ENCODE assay signal across 8 cellular contexts in the genomic region with DNA sequence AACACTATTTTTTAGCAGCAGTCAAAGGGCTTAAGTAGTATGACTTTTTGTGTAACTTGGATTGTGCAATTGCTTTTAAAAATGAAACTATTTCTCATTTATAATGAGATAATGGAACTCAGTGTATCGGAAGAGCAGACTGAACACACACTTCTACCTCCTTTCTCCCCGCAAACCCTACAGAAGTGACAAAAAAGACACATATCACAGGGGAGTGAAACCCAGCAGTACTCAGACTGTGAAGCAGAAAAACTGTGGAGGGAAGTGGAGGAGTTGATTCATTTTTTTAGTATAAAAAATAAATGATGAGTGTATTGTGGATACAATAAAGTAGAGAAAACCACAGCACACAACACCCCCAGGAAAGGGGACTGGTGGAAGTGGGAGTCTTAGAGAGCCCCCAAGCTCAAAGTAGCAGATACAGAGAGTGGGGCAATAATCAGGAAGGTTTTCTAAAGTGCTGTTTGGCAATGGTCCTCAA. TPM values are rescaled to one million over a fixed set of nuclear protein-coding genes. Genes with fewer than 3 reads are reported as not detected.
DNase-seq lines count a peak whose midpoint lies in the region; ATAC-seq, FAIRE-seq and TF ChIP-seq lines count a peak whose summit lies in the region.

No MANE protein-coding gene starts in this region.

- peak overlapping the region; percentile 32 for H3K4me3 Mint-ChIP-seq in activated T-helper 17 cell treated with anti-CD3 and anti-CD28 coated beads, Interleukin-2, amount 50 U/mL, for 72 hours

- peak overlapping the region; percentile 64 for H3K27ac Mint-ChIP-seq in activated T-helper 17 cell treated with anti-CD3 and anti-CD28 coated beads, Interleukin-2, amount 50 U/mL, for 72 hours

- H3K4me1 ChIP-seq in BLaER1 (peaks cover 88% of the 10 kb centered on the region), right lobe of liver (no peaks in the 10 kb centered on the region)

- peak overlapping the region; percentile 83 for H3K4me2 ChIP-seq in BLaER1

- peak overlapping the region; percentile 29 for H3K4me3 ChIP-seq in BLaER1
- H3K4me3 ChIP-seq in right lobe of liver, result no peak overlapping the region

- peaks cover 36% of the 10 kb centered on the region for H3K4me1 Mint-ChIP-seq in activated T-helper 17 cell treated with anti-CD3 and anti-CD28 coated beads, Interleukin-2, amount 50 U/mL, for 72 hours

- FAIRE-seq in D721Med (lab: Jason Lieb, UNC), result no peak

- intact Hi-C loops in right lobe of liver (cut with DNase I), result no loop called here

- H3K36me3 Mint-ChIP-seq in activated T-helper 17 cell treated with anti-CD3 and anti-CD28 coated beads, Interleukin-2, amount 50 U/mL, for 72 hours (ENCODE audit: low read depth), result peaks cover 12% of the 10 kb centered on the region

- ATAC-seq in GM21786 (IDR thresholded peaks at IDR 0.05; ENCODE audit: unreplicated experiment) (peak; percentile 66), right lobe of liver (peak; percentile 48 to 65 (median 56))
- ATAC-seq in activated T-helper 17 cell treated with anti-CD3 and anti-CD28 coated beads, Interleukin-2, amount 50 U/mL, for 72 hours (replicated peaks), result peak; percentile 94

- peaks cover 9% of the 10 kb centered on the region for H3K36me3 ChIP-seq in BLaER1
- H3K36me3 ChIP-seq in right lobe of liver, result no peaks in the 10 kb centered on the region

- peak overlapping the region; percentile 65 for H3K9ac ChIP-seq in BLaER1

- WGBS in right lobe of liver (ENCODE audit: insufficient coverage, low coverage, low lambda C conversion rate, missing lambda C conversion rate), result 24% methylated on average over 2 of the region's 2 CpGs

- H4K20me1 ChIP-seq in BLaER1, result no peaks in the 10 kb centered on the region

- H3K9me3 ChIP-seq in BLaER1 (no peaks in the 10 kb centered on the region), right lobe of liver (no peaks in the 10 kb centered on the region)

- peak overlapping the region; percentile 87 for H3K27ac ChIP-seq in BLaER1
- H3K27ac ChIP-seq in right lobe of liver, result peak overlapping the region in 2 of 3 donors; percentile 31 to 52

- H3K9me3 Mint-ChIP-seq in activated T-helper 17 cell treated with anti-CD3 and anti-CD28 coated beads, Interleukin-2, amount 50 U/mL, for 72 hours, result no peaks in the 10 kb centered on the region

- TF ChIP-seq POLR2A in right lobe of liver (IDR thresholded peaks at IDR 0.05), result peak; percentile 68

- H3K27me3 ChIP-seq in BLaER1 (no peaks in the 10 kb centered on the region), right lobe of liver (no peaks in the 10 kb centered on the region)

- peak in 1 of 4 donors; percentile 2 for TF ChIP-seq CTCF in right lobe of liver (IDR thresholded peaks at IDR 0.05)
- TF ChIP-seq CTCF in D721Med (IDR thresholded peaks at IDR 0.05; ENCODE audit: insufficient read depth, missing control alignments), result no peak

- no peaks in the 10 kb centered on the region for H3K27me3 Mint-ChIP-seq in activated T-helper 17 cell treated with anti-CD3 and anti-CD28 coated beads, Interleukin-2, amount 50 U/mL, for 72 hours

- no peak for DNase-seq in right lobe of liver
- no peak for DNase-seq in D721Med (ENCODE audit: insufficient read length, low spot score)
- DNase-seq in pons (ENCODE audit: low spot score), result no peak
- no peak for DNase-seq in NCI-H2196 (lab: John Stamatoyannopoulos, UW; ENCODE audit: unreplicated experiment)
- DNase-seq in islet precursor cell, result no peak

RNA-seq across cellular contexts. Expression of a gene that starts 9.7 kb away (rescaled TPM):
- total RNA-seq in activated T-helper 17 cell treated with anti-CD3 and anti-CD28 coated beads, Interleukin-2, amount 50 U/mL, for 72 hours, result 10 to 100 TPM; 13.9 to 35.1 TPM
- 10 to 100 TPM in 2 of 6 experiments, 1 to 10 TPM in 4; 3.7 to 14.5 (median 5.9) TPM for total RNA-seq in right lobe of liver
